Comparison of ENCODE assay signal across 22 cellular contexts in the genomic region with DNA sequence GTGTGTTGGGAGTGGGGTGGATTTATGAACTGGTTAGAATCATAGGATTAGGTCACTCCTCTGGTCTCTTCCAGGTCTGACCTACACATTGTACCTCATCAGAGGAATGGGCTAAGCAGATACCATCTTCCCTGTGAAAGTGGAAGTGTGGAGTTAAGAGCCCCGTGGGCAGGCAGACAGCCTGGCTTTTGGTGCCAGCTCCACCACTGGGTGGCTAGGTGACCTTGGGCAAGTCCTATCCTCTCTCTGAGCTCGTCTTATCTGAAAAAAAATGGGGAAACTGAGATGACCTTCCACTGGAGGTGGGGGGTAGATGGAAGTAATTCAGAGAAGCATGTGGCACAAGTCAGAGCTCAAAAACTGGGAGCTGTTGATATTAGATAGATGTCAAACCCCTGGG.
DNase-seq lines count a peak whose midpoint lies in the region; ATAC-seq and TF ChIP-seq lines count a peak whose summit lies in the region.
"Had no signal": no experiment of that assay in that cellular context is flagged by ENCODE, and none has a peak within 500 bp of the region (broad histone marks: within the 10 kb centered on the region; RNA-seq: fewer than 3 reads in every experiment).

No MANE protein-coding gene starts in this region.

- H3K27ac Mint-ChIP-seq in type B pancreatic cell (peak overlapping the region; percentile 72), osteocyte (ENCODE audit: unreplicated experiment) (no peak overlapping the region)
- H3K27ac Mint-ChIP-seq: activated naive CD8-positive, alpha-beta T cell treated with anti-CD3 and anti-CD28 coated beads for 36 hours; natural killer cell treated with Interleukin-12 subunit alpha and Interleukin-12 subunit beta and Interleukin-15 and Interleukin-18, amount 100 ng/mL, for 72 hours; stimulated activated effector memory CD8-positive, alpha-beta T cell treated with anti-CD3 and anti-CD28 coated beads, Interleukin-12 subunit alpha, Interleukin-12 subunit beta, amount 100 ng/mL, for 72 hours had no signal

- H3K4me3 ChIP-seq in SK-N-SH (ENCODE audit: low read depth in 2 of 2, low read length in 1 of 2) (no peak overlapping the region), mammary epithelial cell (replicated peaks in 1 of 3; ENCODE audit: insufficient read depth in 1 of 3, low read depth in 2 of 3, low read length in 3 of 3) (no peak overlapping the region)
- H3K4me3 ChIP-seq: SJSA1, transverse colon had no signal

- no peaks in the 10 kb centered on the region for H4K20me1 ChIP-seq in SK-N-SH (ENCODE audit: insufficient read depth)
- no peaks in the 10 kb centered on the region for H4K20me1 ChIP-seq in mammary epithelial cell (ENCODE audit: insufficient read depth, low read length)

- BruUV-seq in mammary epithelial cell (replicated peaks; lab: Mats Ljungman, UMichigan), result TSS peak; percentile 71

- 15% methylated on average over 2 of the region's 2 CpGs for WGBS in SK-N-SH (ENCODE audit: low lambda C conversion rate)
- WGBS in mammary epithelial cell (ENCODE audit: low coverage, missing lambda C conversion rate), result 77% methylated on average over 2 of the region's 2 CpGs

- H3K9ac ChIP-seq in SK-N-SH, result no peak overlapping the region
- H3K9ac ChIP-seq in mammary epithelial cell (ENCODE audit: insufficient read depth, low read length), result peak overlapping the region; percentile 58

- no peaks in the 10 kb centered on the region for H3K36me3 Mint-ChIP-seq in type B pancreatic cell
- H3K36me3 Mint-ChIP-seq in osteocyte (ENCODE audit: unreplicated experiment), result no peaks in the 10 kb centered on the region
- H3K36me3 Mint-ChIP-seq: activated naive CD8-positive, alpha-beta T cell treated with anti-CD3 and anti-CD28 coated beads for 36 hours; natural killer cell treated with Interleukin-12 subunit alpha and Interleukin-12 subunit beta and Interleukin-15 and Interleukin-18, amount 100 ng/mL, for 72 hours; stimulated activated effector memory CD8-positive, alpha-beta T cell treated with anti-CD3 and anti-CD28 coated beads, Interleukin-12 subunit alpha, Interleukin-12 subunit beta, amount 100 ng/mL, for 72 hours had no signal

- H3K27me3 ChIP-seq in SK-N-SH (ENCODE audit: insufficient read depth) (peaks cover 13% of the 10 kb centered on the region; the same call in 1 of the 2 replicates), mammary epithelial cell (ENCODE audit: insufficient read depth, low read length) (no peaks in the 10 kb centered on the region)
- H3K27me3 ChIP-seq: BE2C, SJSA1, transverse colon had no signal

- H3K9me3 ChIP-seq in SK-N-SH (no peaks in the 10 kb centered on the region), mammary epithelial cell (replicated peaks; ENCODE audit: insufficient read depth, low read length) (no peaks in the 10 kb centered on the region)
- H3K9me3 ChIP-seq: BE2C, SJSA1, transverse colon had no signal

- H3K9me3 Mint-ChIP-seq in type B pancreatic cell (no peaks in the 10 kb centered on the region), osteocyte (ENCODE audit: unreplicated experiment) (no peaks in the 10 kb centered on the region)
- H3K9me3 Mint-ChIP-seq: activated naive CD8-positive, alpha-beta T cell treated with anti-CD3 and anti-CD28 coated beads for 36 hours; natural killer cell treated with Interleukin-12 subunit alpha and Interleukin-12 subunit beta and Interleukin-15 and Interleukin-18, amount 100 ng/mL, for 72 hours; stimulated activated effector memory CD8-positive, alpha-beta T cell treated with anti-CD3 and anti-CD28 coated beads, Interleukin-12 subunit alpha, Interleukin-12 subunit beta, amount 100 ng/mL, for 72 hours had no signal

- H2AFZ ChIP-seq in SK-N-SH (ENCODE audit: low read depth) (no peak overlapping the region), mammary epithelial cell (ENCODE audit: low read depth, low read length) (peak overlapping the region; percentile 40)

- TF ChIP-seq RAD21 in SK-N-SH (IDR thresholded peaks at IDR 0.05; ENCODE audit: low read length), result no peak

- no peaks in the 10 kb centered on the region for H3K9me2 ChIP-seq in SK-N-SH

- ATAC-seq in SK-N-SH treated with all-trans-retinoic acid at 6 μM for 48 hours (peak; percentile 16; the same call in 2 of the 3 replicates), omental fat pad (ENCODE audit: low FRiP score) (peak; percentile 48), GM19452 (IDR thresholded peaks at IDR 0.05; ENCODE audit: unreplicated experiment) (no peak)
- ATAC-seq: natural killer cell treated with Interleukin-12 subunit alpha and Interleukin-12 subunit beta and Interleukin-15 and Interleukin-18, amount 100 ng/mL, for 72 hours had no signal

- dilution Hi-C loops in mammary epithelial cell (cut with HindIII; ENCODE audit: low sequenced_read_pairs), result loop anchor here (5.0 kb wide), 1 partner anchor 34 kb away; no protein-coding TSS in a partner anchor

- peaks cover 0 to 6% of the 10 kb centered on the region in 2 experiments; a peak in 1 of 4 replicates for H3K4me1 ChIP-seq in SK-N-SH (ENCODE audit: control insufficient read depth in 1 of 2, insufficient read depth in 2 of 2, low read depth in 1 of 2, low read length in 1 of 2)
- H3K4me1 ChIP-seq in mammary epithelial cell (ENCODE audit: insufficient read depth, low read length), result peaks cover 18% of the 10 kb centered on the region
- H3K4me1 ChIP-seq: BE2C, SJSA1, transverse colon had no signal

- H3K4me1 Mint-ChIP-seq in type B pancreatic cell (ENCODE audit: unreplicated experiment) (peaks cover 5% of the 10 kb centered on the region), osteocyte (ENCODE audit: unreplicated experiment) (peaks cover 2% of the 10 kb centered on the region)
- H3K4me1 Mint-ChIP-seq: activated naive CD8-positive, alpha-beta T cell treated with anti-CD3 and anti-CD28 coated beads for 36 hours; stimulated activated effector memory CD8-positive, alpha-beta T cell treated with anti-CD3 and anti-CD28 coated beads, Interleukin-12 subunit alpha, Interleukin-12 subunit beta, amount 100 ng/mL, for 72 hours had no signal

- TF ChIP-seq CTCF in SK-N-SH (IDR thresholded peaks at IDR 0.05) (no peak), mammary epithelial cell (conservative IDR thresholded peaks at IDR 0.05 in 1 of 2, IDR thresholded peaks at IDR 0.05 in 1 of 2; ENCODE audit: extremely low read depth in 1 of 2, insufficient read depth in 1 of 2, low read depth in 1 of 2, low read length in 2 of 2) (no peak), omental fat pad (IDR thresholded peaks at IDR 0.05) (no peak), type B pancreatic cell (conservative IDR thresholded peaks at IDR 0.05) (no peak), osteocyte (IDR thresholded peaks at IDR 0.05) (no peak)

- no peaks in the 10 kb centered on the region for H3F3A ChIP-seq in SK-N-SH (replicated peaks; ENCODE audit: insufficient read depth)

- H3K27me3 Mint-ChIP-seq in type B pancreatic cell (peaks cover 11% of the 10 kb centered on the region), osteocyte (ENCODE audit: unreplicated experiment) (peaks cover 21% of the 10 kb centered on the region)
- H3K27me3 Mint-ChIP-seq: activated naive CD8-positive, alpha-beta T cell treated with anti-CD3 and anti-CD28 coated beads for 36 hours had no signal

- H3K4me2 ChIP-seq in SK-N-SH, result no peak overlapping the region
- H3K4me2 ChIP-seq in mammary epithelial cell (ENCODE audit: insufficient read depth, low read depth, low read length), result peak overlapping the region; percentile 33

- TF ChIP-seq EP300 in SK-N-SH (IDR thresholded peaks at IDR 0.05; ENCODE audit: borderline replicate concordance in 1 of 2, low read depth in 1 of 2, low read length in 1 of 2), result no peak

- H3K79me2 ChIP-seq in SK-N-SH (ENCODE audit: insufficient read depth), result no peaks in the 10 kb centered on the region
- H3K79me2 ChIP-seq in mammary epithelial cell (ENCODE audit: insufficient read depth, low read length), result no peaks in the 10 kb centered on the region

- in situ Hi-C loops in mammary epithelial cell (cut with MboI; ENCODE audit: low sequenced_read_pairs in 2 of 2), result no loop called here

- DNase-seq in SK-N-SH (no peak), mammary epithelial cell (no peak), omental fat pad (ENCODE audit: low spot score) (no peak), type B pancreatic cell (ENCODE audit: extremely low spot score, unreplicated experiment) (no peak), activated gamma-delta T cell treated with Interleukin-2 at 50 U/mL for 16 hours (no peak), osteocyte (ENCODE audit: extremely low spot score, unreplicated experiment) (no peak)
- DNase-seq: activated CD8-positive, alpha-beta memory T cell treated with anti-CD3 and anti-CD28 coated beads for 24 hours; activated naive CD8-positive, alpha-beta T cell treated with anti-CD3 and anti-CD28 coated beads for 36 hours; activated T-cell treated with anti-CD3 and anti-CD28 coated beads, Interleukin-2, amount 50 U/mL, for 48 hours; BE2C; cortex of kidney; H7; NCI-H146; NCI-H2171 treated with DMSO at 0.1 percent for 48 hours; T-helper 9 cell; transverse colon had no signal

- no peak overlapping the region for H3K4me3 Mint-ChIP-seq in type B pancreatic cell
- no peak overlapping the region for H3K4me3 Mint-ChIP-seq in osteocyte (ENCODE audit: unreplicated experiment)
- H3K4me3 Mint-ChIP-seq: activated naive CD8-positive, alpha-beta T cell treated with anti-CD3 and anti-CD28 coated beads for 36 hours; natural killer cell treated with Interleukin-12 subunit alpha and Interleukin-12 subunit beta and Interleukin-15 and Interleukin-18, amount 100 ng/mL, for 72 hours; stimulated activated effector memory CD8-positive, alpha-beta T cell treated with anti-CD3 and anti-CD28 coated beads, Interleukin-12 subunit alpha, Interleukin-12 subunit beta, amount 100 ng/mL, for 72 hours had no signal

- intact Hi-C loops in mammary epithelial cell (cut with micrococcal nuclease), result loop anchor here (1.0 kb wide), 1 partner anchor 31 kb away; no protein-coding TSS in a partner anchor

- CTCF ChIA-PET in SK-N-SH (lab: Yijun Ruan, JAX), result interaction anchor here (0.6 kb wide), 2 partner anchors 130 to 369 kb away, joined by 3 read pairs; no protein-coding TSS in a partner anchor
- CTCF ChIA-PET in mammary epithelial cell (lab: Charles Lee; ENCODE audit: low non-redundant PET), result no interaction called here

- no peak overlapping the region for H3K27ac ChIP-seq in SK-N-SH (ENCODE audit: low read depth in 2 of 2, low read length in 1 of 2)
- peak overlapping the region; percentile 77 for H3K27ac ChIP-seq in mammary epithelial cell (ENCODE audit: insufficient read depth, low read depth, low read length)
- H3K27ac ChIP-seq: 22Rv1, SJSA1 had no signal

- H3K36me3 ChIP-seq in SK-N-SH (replicated peaks in 1 of 2; ENCODE audit: control insufficient read depth in 1 of 2, insufficient read depth in 2 of 2, low read length in 1 of 2), result no peaks in the 10 kb centered on the region
- H3K36me3 ChIP-seq in mammary epithelial cell (ENCODE audit: insufficient read depth, low read length), result no peaks in the 10 kb centered on the region
- H3K36me3 ChIP-seq: BE2C, SJSA1, transverse colon had no signal

- POLR2A ChIA-PET in SK-N-SH (lab: Yijun Ruan, JAX), result interaction anchor here (0.6 kb wide), 1 partner anchor 569 kb away, joined by 3 read pairs; no protein-coding TSS in a partner anchor

TF ChIP-seq in SK-N-SH treated with all-trans-retinoic acid at 6 μM for 48 hours, 23 proteins besides CTCF, POLR2A, EP300 and RAD21 (continues in another document):
- TF ChIP-seq ISL1 (CRISPR knock-in tag; IDR thresholded peaks at IDR 0.05) (no peak), RARB (CRISPR knock-in tag; IDR thresholded peaks at IDR 0.05) (no peak)
